ENCODE assay signal across 14 cellular contexts in the genomic region with DNA sequence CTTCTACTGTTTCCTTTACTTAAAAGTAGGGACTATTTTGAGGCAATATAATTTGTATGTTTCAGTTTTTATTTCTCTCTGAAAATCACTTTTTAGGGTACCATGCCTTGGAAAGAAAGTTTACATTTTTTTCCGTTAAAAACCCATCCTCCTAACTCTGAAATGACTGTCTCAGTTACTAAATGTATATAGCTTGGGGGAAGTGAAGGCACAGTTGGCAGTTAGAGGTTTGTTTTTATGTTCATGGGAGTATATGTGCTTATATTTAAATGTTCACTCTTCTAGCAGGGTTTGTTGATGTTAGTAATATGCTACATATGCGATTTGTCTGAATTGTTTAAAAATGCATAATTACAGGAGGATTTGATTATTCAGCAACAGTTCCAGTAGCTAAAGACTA. TPM values are rescaled to one million over a fixed set of nuclear protein-coding genes. Genes with fewer than 3 reads are reported as not detected.
DNase-seq lines count a peak whose midpoint lies in the region; ATAC-seq, FAIRE-seq and TF ChIP-seq lines count a peak whose summit lies in the region.
"Had no signal": no experiment of that assay in that cellular context is flagged by ENCODE, and none has a peak within 500 bp of the region (broad histone marks: within the 10 kb centered on the region; RNA-seq: fewer than 3 reads in every experiment).

No MANE protein-coding gene starts in this region.

- H3K9ac ChIP-seq in IMR-90 (ENCODE audit: low read depth, low read length) = no peak overlapping the region; the same call in 1 of the 2 replicates

- peak; percentile 9 for DNase-seq in GM12891 (ENCODE audit: insufficient read length, low spot score)
- DNase-seq in IMR-90 = peak; percentile 4
- DNase-seq in WTC11 (ENCODE audit: low spot score) = no peak
- DNase-seq in pancreas = no peak
- no peak for DNase-seq in NCI-H345 (lab: John Stamatoyannopoulos, UW)
- DNase-seq in activated CD8-positive, alpha-beta memory T cell treated with anti-CD3 and anti-CD28 coated beads for 24 hours = no peak
- DNase-seq in NCI-H1436 (lab: John Stamatoyannopoulos, UW) = no peak
- DNase-seq: activated CD4-positive, alpha-beta memory T cell treated with anti-CD3 and anti-CD28 coated beads for 36 hours; activated effector memory CD4-positive, alpha-beta T cell treated with anti-CD3 and anti-CD28 coated beads, Interleukin-2, amount 50 U/mL, for 16 hours; naive thymus-derived CD4-positive, alpha-beta T cell; NCI-H2107; right cardiac atrium; stomach had no signal

- peaks cover 3% of the 10 kb centered on the region; the same call in 1 of the 2 replicates for H3K36me3 Mint-ChIP-seq in WTC11

- BruUV-seq in IMR-90 (replicated peaks; lab: Mats Ljungman, UMichigan) = no TSS peak

- POLR2A ChIA-PET in IMR-90 (lab: Charles Lee; ENCODE audit: unreplicated experiment) = interaction anchor here (1.1 kb wide), 1 partner anchor 1023 kb away, joined by 4 read pairs; no protein-coding TSS in a partner anchor
- POLR2A ChIA-PET in WTC11 (lab: Charles Lee) = interaction anchor here (1.6 kb wide), 1 partner anchor 1023 kb away, joined by 3 read pairs; no protein-coding TSS in a partner anchor

- no peak overlapping the region for H2BK120ac ChIP-seq in IMR-90 (ENCODE audit: low read depth, low read length)

- H3K9me3 ChIP-seq in IMR-90 (ENCODE audit: control insufficient read depth, insufficient read depth, low read length) = no peaks in the 10 kb centered on the region
- H3K9me3 ChIP-seq in pancreas = no peaks in the 10 kb centered on the region
- H3K9me3 ChIP-seq: stomach had no signal

- H3K4me3 ChIP-seq in IMR-90 (ENCODE audit: insufficient read depth, low read depth, low read length) = no peak overlapping the region
- H3K4me3 ChIP-seq in pancreas = no peak overlapping the region
- H3K4me3 ChIP-seq: stomach had no signal

- H4K5ac ChIP-seq in IMR-90 (ENCODE audit: low read depth, low read length) = no peak overlapping the region

- no peak overlapping the region for H2AK9ac ChIP-seq in IMR-90 (replicated peaks; ENCODE audit: low read depth, low read length, poor library complexity)

- FAIRE-seq in GM12891 (lab: Jason Lieb, UNC) (peak; percentile 56), pancreas (lab: Jason Lieb, UNC) (no peak)

- H3K36me3 ChIP-seq in IMR-90 (ENCODE audit: control insufficient read depth, insufficient read depth, low read length) (no peaks in the 10 kb centered on the region), pancreas (no peaks in the 10 kb centered on the region)
- H3K36me3 ChIP-seq: stomach had no signal

- intact Hi-C loops in IMR-90 (cut with micrococcal nuclease) (loop anchor here (2.0 to 10.0 kb wide), 3 partner anchors 310 to 1580 kb away; no protein-coding TSS in a partner anchor), pancreas (cut with DNase I) (loop anchor here in 1 of 3 donors (5.0 kb wide), 1 partner anchor 1027 kb away; a partner anchor contains a TSS)

- H2BK15ac ChIP-seq in IMR-90 (ENCODE audit: low read depth, low read length) = no peak overlapping the region

- TF ChIP-seq POLR2A in GM12891 (IDR thresholded peaks at IDR 0.05; ENCODE audit: low read depth, low read length) (no peak), IMR-90 (IDR thresholded peaks at IDR 0.05; ENCODE audit: low read depth, low read length) (no peak)

- no peaks in the 10 kb centered on the region for H3K9me3 Mint-ChIP-seq in WTC11
- H3K9me3 Mint-ChIP-seq: activated CD4-positive, alpha-beta memory T cell treated with anti-CD3 and anti-CD28 coated beads for 36 hours; naive thymus-derived CD4-positive, alpha-beta T cell had no signal

- H3K79me1 ChIP-seq in IMR-90 (ENCODE audit: low read depth in 1 of 2, low read length in 2 of 2) = peaks cover 2 to 5% of the 10 kb centered on the region in 2 experiments; a peak in 2 of 4 replicates

- H3K27ac Mint-ChIP-seq in WTC11 = peak overlapping the region; percentile 48; the same call in 1 of the 2 replicates
- H3K27ac Mint-ChIP-seq: activated CD4-positive, alpha-beta memory T cell treated with anti-CD3 and anti-CD28 coated beads for 36 hours had no signal

- peak; percentile 22 for ATAC-seq in GM21423 (IDR thresholded peaks at IDR 0.05; ENCODE audit: unreplicated experiment)
- peak; percentile 44; the same call in 1 of the 2 replicates for ATAC-seq in IMR-90 (ENCODE audit: low read depth)
- ATAC-seq in WTC11 = no peak
- no peak for ATAC-seq in pancreas
- ATAC-seq: naive thymus-derived CD4-positive, alpha-beta T cell; right cardiac atrium had no signal

- no peak overlapping the region for H2BK20ac ChIP-seq in IMR-90 (ENCODE audit: low read depth, low read length)

- H4K20me1 ChIP-seq in IMR-90 (ENCODE audit: insufficient read depth, low read length) = no peaks in the 10 kb centered on the region

- no peaks in the 10 kb centered on the region for H3K9me1 ChIP-seq in IMR-90 (ENCODE audit: insufficient read depth, low read length)

- no peak overlapping the region for H3K4ac ChIP-seq in IMR-90 (ENCODE audit: low read depth, low read length)

- H2AFZ ChIP-seq in IMR-90 (replicated peaks; ENCODE audit: low read length, poor library complexity) = no peak overlapping the region

- H3K23ac ChIP-seq in IMR-90 (ENCODE audit: low read depth, low read length) = no peak overlapping the region

- TF ChIP-seq CTCF in IMR-90 (conservative IDR thresholded peaks at IDR 0.05; ENCODE audit: low read depth, low read length) (no peak), WTC11 (IDR thresholded peaks at IDR 0.05) (no peak), pancreas (IDR thresholded peaks at IDR 0.05) (no peak)

- TF ChIP-seq RAD21 in IMR-90 (IDR thresholded peaks at IDR 0.05; ENCODE audit: low read length) = no peak

- H3K56ac ChIP-seq in IMR-90 (ENCODE audit: extremely low read depth, insufficient read depth, low read length) = no peak overlapping the region

- no peaks in the 10 kb centered on the region for H3K27me3 ChIP-seq in IMR-90 (ENCODE audit: control insufficient read depth, insufficient read depth, low read length)
- H3K27me3 ChIP-seq in pancreas = no peaks in the 10 kb centered on the region
- H3K27me3 ChIP-seq: stomach had no signal

- no peak overlapping the region for H3K14ac ChIP-seq in IMR-90 (replicated peaks; ENCODE audit: low read depth, low read length)

- in situ Hi-C loops in IMR-90 (cut with MboI; ENCODE audit: low sequenced_read_pairs) = loop anchor here (25.0 kb wide), 1 partner anchor 1572 kb away; no protein-coding TSS in a partner anchor

- CTCF ChIA-PET in IMR-90 (lab: Yijun Ruan, JAX) (no interaction called here), WTC11 (lab: Charles Lee) (interaction anchor here (0.8 to 2.4 kb wide), 3 partner anchors 343 to 1023 kb away, joined by 3 to 19 read pairs (median 5); no protein-coding TSS in a partner anchor)

- no peaks in the 10 kb centered on the region for H3K27me3 Mint-ChIP-seq in WTC11 (ENCODE audit: low read depth)
- H3K27me3 Mint-ChIP-seq: activated CD4-positive, alpha-beta memory T cell treated with anti-CD3 and anti-CD28 coated beads for 36 hours; naive thymus-derived CD4-positive, alpha-beta T cell had no signal

- dilution Hi-C loops in IMR-90 (cut with HindIII; ENCODE audit: low sequenced_read_pairs, unreplicated experiment) = no loop called here

- H3K27ac ChIP-seq in IMR-90 (ENCODE audit: insufficient read depth, low read length) = no peak overlapping the region; the same call in 1 of the 2 replicates
- no peak overlapping the region for H3K27ac ChIP-seq in pancreas
- H3K27ac ChIP-seq: stomach had no signal

- no peaks in the 10 kb centered on the region; the same call in 1 of the 2 replicates for H3K4me1 ChIP-seq in IMR-90 (ENCODE audit: control insufficient read depth, insufficient read depth, low read length)
- H3K4me1 ChIP-seq in pancreas = no peaks in the 10 kb centered on the region

- no peak overlapping the region for H4K8ac ChIP-seq in IMR-90 (ENCODE audit: low read depth in 2 of 2, low read length in 2 of 2)

- H3K4me3 Mint-ChIP-seq in WTC11 = no peak overlapping the region
- H3K4me3 Mint-ChIP-seq: activated CD4-positive, alpha-beta memory T cell treated with anti-CD3 and anti-CD28 coated beads for 36 hours; naive thymus-derived CD4-positive, alpha-beta T cell had no signal

- 0 out of 2 replicates have a peak overlapping the region, but pooled peaks have one; percentile 21 for H3K4me2 ChIP-seq in IMR-90 (ENCODE audit: low read depth, low read length)

- no CpG with 5 or more reads among the region's 2 CpGs for WGBS in IMR-90 (ENCODE audit: extremely low coverage in 2 of 2, insufficient read length in 1 of 2), 2 experiments
- WGBS in pancreas, 2 donors = 94% methylated on average over 2 of the region's 2 CpGs

- no peak overlapping the region for H4K91ac ChIP-seq in IMR-90 (ENCODE audit: insufficient read depth, low read depth, low read length)

- no peak overlapping the region for H3K18ac ChIP-seq in IMR-90 (ENCODE audit: low read depth, low read length)

- no peak overlapping the region for H2AK5ac ChIP-seq in IMR-90 (ENCODE audit: low read depth, low read length)

- no peak overlapping the region for H2BK5ac ChIP-seq in IMR-90 (ENCODE audit: low read depth, low read length, poor library complexity, severe bottlenecking)

- peaks cover 29% of the 10 kb centered on the region for H3K4me1 Mint-ChIP-seq in WTC11

TF ChIP-seq in GM12891, 5 proteins besides CTCF, POLR2A, EP300 and RAD21 (continues in another document):
- TF ChIP-seq TAF1 (IDR thresholded peaks at IDR 0.05; ENCODE audit: low read depth, low read length) = no peak
- no peak for TF ChIP-seq POLR2AphosphoS5 (IDR thresholded peaks at IDR 0.05; ENCODE audit: low read depth, low read length)
- no peak for TF ChIP-seq SPI1 (IDR thresholded peaks at IDR 0.05; ENCODE audit: low read depth, low read length)
- TF ChIP-seq PAX5 (IDR thresholded peaks at IDR 0.05; ENCODE audit: insufficient read depth, low read length, severe bottlenecking) = no peak

TF ChIP-seq in IMR-90, 13 proteins besides CTCF, POLR2A, EP300 and RAD21 (continues in another document):
- TF ChIP-seq CEBPB (IDR thresholded peaks at IDR 0.05; ENCODE audit: low read depth, low read length) = no peak
- no peak for TF ChIP-seq NFE2L2 (IDR thresholded peaks at IDR 0.05; ENCODE audit: low read depth, low read length)
- TF ChIP-seq BHLHE40 (IDR thresholded peaks at IDR 0.05; ENCODE audit: low read depth, low read length) = no peak
- no peak for TF ChIP-seq MAFK (IDR thresholded peaks at IDR 0.05; ENCODE audit: low read depth, low read length)

RNA-seq across cellular contexts. Expression of a gene that starts 31.0 kb away (rescaled TPM):
- 8.1 TPM for polyA plus RNA-seq in GM12891 (2012; ENCODE audit: low read depth, missing spikeins)
- 13.1 and 17.5 TPM in 2 replicates for total RNA-seq in IMR-90 (2012; rRNA removed)
- polyA plus RNA-seq in IMR-90 (2012; rRNA removed) = 3.1 and 3.7 TPM in 2 replicates
- polyA plus RNA-seq in IMR-90 (2012; cell fraction: cytosol; rRNA removed) = 0.79 and 1.1 TPM in 2 replicates
- polyA plus RNA-seq in IMR-90 (2012; cell fraction: nucleus; rRNA removed; ENCODE audit: low replicate concordance) = 0.50 and 4.1 TPM in 2 replicates
- 20.6 to 21.9 TPM (median 21.6 TPM) in 3 replicates for total RNA-seq in WTC11 (2021)
- total RNA-seq in pancreas = 10 to 100 TPM in 2 of 6 donors, 1 to 10 TPM in 4; 6.7 to 11.7 (median 8.8) TPM
- polyA plus RNA-seq in pancreas = 1 to 10 TPM; 3.3 TPM

Comparison
In these comparisons a context has a peak if more than half of its experiments do, and no peak if none do; other contexts are left out.
1. DNase-seq: peak in GM12891 (single experiment) and IMR-90 (single experiment); none in WTC11 (single experiment), pancreas (0 of 6), NCI-H345 (single experiment), activated CD8-positive, alpha-beta memory T cell treated with anti-CD3 and anti-CD28 coated beads for 24 hours (single experiment) and NCI-H1436 (single experiment).
2. ATAC-seq: peak in GM21423 (single experiment) and IMR-90 (single experiment); none in WTC11 (single experiment) and pancreas (0 of 4).